8 cellular contexts compared by ENCODE assay signal in the genomic region with DNA sequence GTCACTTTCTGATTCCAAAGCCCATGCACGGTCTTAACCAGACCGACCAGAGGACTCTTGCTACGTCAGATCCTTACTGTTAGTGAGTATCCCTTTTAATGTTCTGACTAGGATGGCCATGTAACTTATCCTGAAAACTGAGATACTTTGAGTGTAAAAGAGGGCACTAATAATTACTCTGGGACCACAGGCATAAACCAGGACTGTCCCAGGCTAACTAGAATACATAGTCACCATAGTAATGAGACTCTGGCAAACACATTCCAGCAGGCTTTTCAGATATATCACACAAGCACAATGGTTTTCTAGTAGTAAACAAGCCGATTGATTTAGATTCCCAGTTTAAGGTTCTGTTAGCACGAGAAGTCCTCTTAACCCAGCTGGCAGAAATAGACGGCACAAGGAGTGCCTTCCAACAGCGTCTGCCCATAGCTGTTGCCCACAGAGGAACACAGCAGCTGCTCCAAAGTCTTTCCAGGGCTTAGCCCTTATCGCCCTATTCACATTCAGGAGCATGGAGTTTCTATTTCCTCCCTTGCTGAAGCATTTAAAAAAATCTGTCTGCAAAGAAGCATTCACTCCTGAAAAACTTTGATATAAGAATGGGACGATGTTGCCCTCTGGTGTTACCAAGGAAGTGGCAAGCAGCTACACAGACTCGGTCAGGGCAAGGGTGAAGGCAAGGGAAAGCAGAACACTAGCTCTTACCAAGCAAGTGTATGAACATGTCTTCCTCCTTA.
DNase-seq lines count a peak whose midpoint lies in the region; ATAC-seq and TF ChIP-seq lines count a peak whose summit lies in the region.

No MANE protein-coding gene starts in this region.

- POLR2A ChIA-PET in HEK293 (lab: Yijun Ruan, JAX) = interaction anchor here (0.6 kb wide), 1 partner anchor 455 kb away, joined by 3 read pairs; no protein-coding TSS in a partner anchor

- no peaks in the 10 kb centered on the region for H3K36me3 ChIP-seq in HEK293 (ENCODE audit: control insufficient read depth in 2 of 2, insufficient read depth in 1 of 2, low read length in 2 of 2)
- no peaks in the 10 kb centered on the region for H3K36me3 ChIP-seq in prostate gland

- WGBS in prostate gland = 47% methylated on average over 10 of the region's 10 CpGs

- no peak for TF ChIP-seq POLR2A in prostate gland (IDR thresholded peaks at IDR 0.05)

- DNase-seq in Ammon's horn (ENCODE audit: low spot score) (peak; percentile 72), SHP77 (lab: John Stamatoyannopoulos, UW) (peak; percentile 60 to 75), fibroblast of villous mesenchyme (ENCODE audit: low read depth) (peak; percentile 83), prostate gland (ENCODE audit: low spot score) (peak; percentile 39)

- H3K4me3 ChIP-seq in HEK293 (ENCODE audit: low read depth, low read length) (no peak overlapping the region), fibroblast of villous mesenchyme (ENCODE audit: low read depth, low read length) (no peak overlapping the region), prostate gland (no peak overlapping the region)

- intact Hi-C loops in prostate gland (cut with DNase I) = loop anchor here (5.0 kb wide), 1 partner anchor 311 kb away; no protein-coding TSS in a partner anchor

- no peak for TF ChIP-seq CTCF in HEK293 (tag by site-specific recombination; IDR thresholded peaks at IDR 0.05)
- TF ChIP-seq CTCF in fibroblast of villous mesenchyme (IDR thresholded peaks at IDR 0.05; ENCODE audit: insufficient read depth, low read depth, low read length) = peak; percentile 67
- TF ChIP-seq CTCF in prostate gland (IDR thresholded peaks at IDR 0.05) = peak in 3 of 4 experiments; percentile 51 to 61 (median 53)

- no peaks in the 10 kb centered on the region for H3K4me1 ChIP-seq in HEK293 (ENCODE audit: control insufficient read depth, insufficient read depth, low read length)
- no peaks in the 10 kb centered on the region for H3K4me1 ChIP-seq in prostate gland (replicated peaks)

- H3K27ac ChIP-seq in HEK293 (ENCODE audit: extremely low read depth, low read depth, low read length) = no peak overlapping the region
- H3K27ac ChIP-seq in prostate gland = peak overlapping the region in 1 of 2 donors; percentile 50

- ATAC-seq in HG02798 (IDR thresholded peaks at IDR 0.05; ENCODE audit: poor library complexity, unreplicated experiment) = no peak
- no peak for ATAC-seq in GM19324 (IDR thresholded peaks at IDR 0.05; ENCODE audit: low FRiP score, unreplicated experiment)
- ATAC-seq in HG02852 (IDR thresholded peaks at IDR 0.05; ENCODE audit: unreplicated experiment) = no peak

- CTCF ChIA-PET in HEK293 (lab: Yijun Ruan, JAX) = interaction anchor here (0.6 to 1.2 kb wide), 4 partner anchors 47 to 310 kb away, joined by 3 to 5 read pairs (median 4); no protein-coding TSS in a partner anchor

- H3K27me3 ChIP-seq in prostate gland (replicated peaks; ENCODE audit: insufficient read depth) = no peaks in the 10 kb centered on the region

- no peaks in the 10 kb centered on the region for H3K9me3 ChIP-seq in HEK293 (ENCODE audit: control insufficient read depth, insufficient read depth, low read depth, low read length)
- no peaks in the 10 kb centered on the region for H3K9me3 ChIP-seq in prostate gland

TF ChIP-seq in HEK293, 187 proteins besides CTCF, POLR2A, EP300 and RAD21:
- TF ChIP-seq ZFHX2 (tag by site-specific recombination; conservative IDR thresholded peaks at IDR 0.05) (no peak), ZNF514 (tag by site-specific recombination; IDR thresholded peaks at IDR 0.05) (no peak), ZNF654 (tag by site-specific recombination; IDR thresholded peaks at IDR 0.05; ENCODE audit: low read depth) (peak; percentile 16; the same call in 1 of the 2 replicates)
- TF ChIP-seq, protein P1, sequence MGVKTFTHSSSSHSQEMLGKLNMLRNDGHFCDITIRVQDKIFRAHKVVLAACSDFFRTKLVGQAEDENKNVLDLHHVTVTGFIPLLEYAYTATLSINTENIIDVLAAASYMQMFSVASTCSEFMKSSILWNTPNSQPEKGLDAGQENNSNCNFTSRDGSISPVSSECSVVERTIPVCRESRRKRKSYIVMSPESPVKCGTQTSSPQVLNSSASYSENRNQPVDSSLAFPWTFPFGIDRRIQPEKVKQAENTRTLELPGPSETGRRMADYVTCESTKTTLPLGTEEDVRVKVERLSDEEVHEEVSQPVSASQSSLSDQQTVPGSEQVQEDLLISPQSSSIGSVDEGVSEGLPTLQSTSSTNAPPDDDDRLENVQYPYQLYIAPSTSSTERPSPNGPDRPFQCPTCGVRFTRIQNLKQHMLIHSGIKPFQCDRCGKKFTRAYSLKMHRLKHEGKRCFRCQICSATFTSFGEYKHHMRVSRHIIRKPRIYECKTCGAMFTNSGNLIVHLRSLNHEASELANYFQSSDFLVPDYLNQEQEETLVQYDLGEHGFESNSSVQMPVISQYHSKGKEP (tag by site-specific recombination; IDR thresholded peaks at IDR 0.05) = no peak
